In genomic region chr4:170374770-170375169, GRCh38 we compare ENCODE assay signal across 8 cellular contexts.
A peak's percentile ranks its signal among the peaks of the same experiment; 100 is the strongest.
DNase-seq lines count a peak whose midpoint lies in the region; ATAC-seq and TF ChIP-seq lines count a peak whose summit lies in the region.

No MANE protein-coding gene starts in this region.

- no peak overlapping the region for H3K4me3 Mint-ChIP-seq in activated naive CD8-positive, alpha-beta T cell treated with anti-CD3 and anti-CD28 coated beads for 36 hours
- H3K4me3 Mint-ChIP-seq in activated naive CD8-positive, alpha-beta T cell treated with anti-CD3 and anti-CD28 coated beads, Interleukin-2, amount 50 U/mL, for 24 hours = no peak overlapping the region
- H3K4me3 Mint-ChIP-seq in endodermal cell = no peak overlapping the region

- H3K4me3 ChIP-seq in Loucy (ENCODE audit: low read length, poor library complexity, severe bottlenecking) (no peak overlapping the region), endodermal cell (ENCODE audit: low read length) (no peak overlapping the region), right atrium auricular region (no peak overlapping the region)

- DNase-seq in activated naive CD8-positive, alpha-beta T cell treated with anti-CD3 and anti-CD28 coated beads for 36 hours = peak; percentile 3
- no peak for DNase-seq in activated naive CD8-positive, alpha-beta T cell treated with anti-CD3 and anti-CD28 coated beads, Interleukin-2, amount 50 U/mL, for 24 hours
- peak; percentile 81 for DNase-seq in endodermal cell
- no peak for DNase-seq in C1 segment of cervical spinal cord (lab: John Stamatoyannopoulos, UW)
- DNase-seq in right atrium auricular region (ENCODE audit: low spot score) = no peak
- DNase-seq in stimulated activated CD4-positive, alpha-beta T cell treated with anti-CD3 and anti-CD28 coated beads, Interleukin-12 subunit alpha, Interleukin-12 subunit beta, amount 100 ng/mL, for 4 hours = no peak

- no peaks in the 10 kb centered on the region for H3K79me2 ChIP-seq in Loucy (ENCODE audit: insufficient read depth, low read length)

- H3K27me3 Mint-ChIP-seq in activated naive CD8-positive, alpha-beta T cell treated with anti-CD3 and anti-CD28 coated beads for 36 hours = no peaks in the 10 kb centered on the region
- peaks cover 3% of the 10 kb centered on the region for H3K27me3 Mint-ChIP-seq in activated naive CD8-positive, alpha-beta T cell treated with anti-CD3 and anti-CD28 coated beads, Interleukin-2, amount 50 U/mL, for 24 hours
- H3K27me3 Mint-ChIP-seq in endodermal cell (ENCODE audit: insufficient read depth) = no peaks in the 10 kb centered on the region

- H2AFZ ChIP-seq in Loucy (ENCODE audit: low read length) = no peak overlapping the region

- no peak overlapping the region for H3K4me2 ChIP-seq in Loucy (ENCODE audit: low read depth, low read length, poor library complexity, severe bottlenecking)

- no peaks in the 10 kb centered on the region for H3K36me3 Mint-ChIP-seq in activated naive CD8-positive, alpha-beta T cell treated with anti-CD3 and anti-CD28 coated beads for 36 hours
- H3K36me3 Mint-ChIP-seq in activated naive CD8-positive, alpha-beta T cell treated with anti-CD3 and anti-CD28 coated beads, Interleukin-2, amount 50 U/mL, for 24 hours (ENCODE audit: low read depth) = no peaks in the 10 kb centered on the region
- no peaks in the 10 kb centered on the region for H3K36me3 Mint-ChIP-seq in endodermal cell (ENCODE audit: low read depth)

- H3K4me1 ChIP-seq in Loucy (ENCODE audit: insufficient read depth, low read length, poor library complexity, severe bottlenecking) (no peaks in the 10 kb centered on the region), endodermal cell (ENCODE audit: control insufficient read depth, insufficient read depth, low read length) (no peaks in the 10 kb centered on the region), right atrium auricular region (no peaks in the 10 kb centered on the region)

- H3K27me3 ChIP-seq in Loucy (ENCODE audit: insufficient read depth, low read length, poor library complexity, severe bottlenecking) (no peaks in the 10 kb centered on the region), endodermal cell (ENCODE audit: control insufficient read depth, insufficient read depth, low read length, poor library complexity, severe bottlenecking) (no peaks in the 10 kb centered on the region), right atrium auricular region (no peaks in the 10 kb centered on the region)

- H3K27ac ChIP-seq in endodermal cell (ENCODE audit: low read depth, low read length) (no peak overlapping the region), right atrium auricular region (no peak overlapping the region)

- WGBS in endodermal cell (ENCODE audit: insufficient coverage in 1 of 2, insufficient read length in 1 of 2), 2 experiments = 75 to 82% methylated on average over 2 to 3 of the region's 3 CpGs

- H3K9ac ChIP-seq in Loucy (ENCODE audit: low read depth, low read length, poor library complexity, severe bottlenecking) = no peak overlapping the region
- H3K9ac ChIP-seq in endodermal cell (ENCODE audit: extremely low read depth, low read length, poor library complexity, severe bottlenecking) = no peak overlapping the region

- peak; percentile 62 for TF ChIP-seq CTCF in Loucy (conservative IDR thresholded peaks at IDR 0.05; ENCODE audit: low read length)
- TF ChIP-seq CTCF in endodermal cell (conservative IDR thresholded peaks at IDR 0.05) = peak; percentile 86
- TF ChIP-seq CTCF in right atrium auricular region (IDR thresholded peaks at IDR 0.05) = peak in 1 of 2 donors; percentile 12

- H3K27ac Mint-ChIP-seq in activated naive CD8-positive, alpha-beta T cell treated with anti-CD3 and anti-CD28 coated beads for 36 hours = no peak overlapping the region
- no peak overlapping the region for H3K27ac Mint-ChIP-seq in activated naive CD8-positive, alpha-beta T cell treated with anti-CD3 and anti-CD28 coated beads, Interleukin-2, amount 50 U/mL, for 24 hours
- H3K27ac Mint-ChIP-seq in endodermal cell = no peak overlapping the region

- H3K36me3 ChIP-seq in Loucy (ENCODE audit: insufficient read depth, low read length) (no peaks in the 10 kb centered on the region), endodermal cell (ENCODE audit: control insufficient read depth, insufficient read depth, low read length) (no peaks in the 10 kb centered on the region), right atrium auricular region (no peaks in the 10 kb centered on the region)

- H3F3A ChIP-seq in Loucy (ENCODE audit: low read depth) = no peaks in the 10 kb centered on the region

- H3K9me2 ChIP-seq in Loucy (replicated peaks; ENCODE audit: low read depth, low read length) = no peaks in the 10 kb centered on the region

- no peak for ATAC-seq in activated naive CD8-positive, alpha-beta T cell treated with anti-CD3 and anti-CD28 coated beads, Interleukin-2, amount 50 U/mL, for 24 hours
- peak; percentile 98 for ATAC-seq in HG02588 (IDR thresholded peaks at IDR 0.05; ENCODE audit: unreplicated experiment)

- no peaks in the 10 kb centered on the region for H3K4me1 Mint-ChIP-seq in activated naive CD8-positive, alpha-beta T cell treated with anti-CD3 and anti-CD28 coated beads for 36 hours
- H3K4me1 Mint-ChIP-seq in activated naive CD8-positive, alpha-beta T cell treated with anti-CD3 and anti-CD28 coated beads, Interleukin-2, amount 50 U/mL, for 24 hours = no peaks in the 10 kb centered on the region
- H3K4me1 Mint-ChIP-seq in endodermal cell = no peaks in the 10 kb centered on the region

- H3K9me3 Mint-ChIP-seq in activated naive CD8-positive, alpha-beta T cell treated with anti-CD3 and anti-CD28 coated beads for 36 hours = peaks cover 29% of the 10 kb centered on the region
- peaks cover 14% of the 10 kb centered on the region for H3K9me3 Mint-ChIP-seq in activated naive CD8-positive, alpha-beta T cell treated with anti-CD3 and anti-CD28 coated beads, Interleukin-2, amount 50 U/mL, for 24 hours
- peaks cover 12% of the 10 kb centered on the region for H3K9me3 Mint-ChIP-seq in endodermal cell

- H4K20me1 ChIP-seq in Loucy (ENCODE audit: insufficient read depth, low read length, poor library complexity, severe bottlenecking) = no peaks in the 10 kb centered on the region

- H3K9me3 ChIP-seq in Loucy (ENCODE audit: insufficient read depth, low read depth, low read length) = no peaks in the 10 kb centered on the region
- peaks cover 21% of the 10 kb centered on the region for H3K9me3 ChIP-seq in endodermal cell (ENCODE audit: control insufficient read depth, low read length)
- peaks cover 0 to 27% of the 10 kb centered on the region in 2 donors for H3K9me3 ChIP-seq in right atrium auricular region

Comparison
In these comparisons a context has a peak if more than half of its experiments do, and no peak if none do; other contexts are left out.
1. DNase-seq: peak in activated naive CD8-positive, alpha-beta T cell treated with anti-CD3 and anti-CD28 coated beads for 36 hours (single experiment) and endodermal cell (single experiment); none in activated naive CD8-positive, alpha-beta T cell treated with anti-CD3 and anti-CD28 coated beads, Interleukin-2, amount 50 U/mL, for 24 hours (single experiment), C1 segment of cervical spinal cord (0 of 14), right atrium auricular region (single experiment) and stimulated activated CD4-positive, alpha-beta T cell treated with anti-CD3 and anti-CD28 coated beads, Interleukin-12 subunit alpha, Interleukin-12 subunit beta, amount 100 ng/mL, for 4 hours (single experiment).